1 cellular context compared by ENCODE assay signal in the genomic region with DNA sequence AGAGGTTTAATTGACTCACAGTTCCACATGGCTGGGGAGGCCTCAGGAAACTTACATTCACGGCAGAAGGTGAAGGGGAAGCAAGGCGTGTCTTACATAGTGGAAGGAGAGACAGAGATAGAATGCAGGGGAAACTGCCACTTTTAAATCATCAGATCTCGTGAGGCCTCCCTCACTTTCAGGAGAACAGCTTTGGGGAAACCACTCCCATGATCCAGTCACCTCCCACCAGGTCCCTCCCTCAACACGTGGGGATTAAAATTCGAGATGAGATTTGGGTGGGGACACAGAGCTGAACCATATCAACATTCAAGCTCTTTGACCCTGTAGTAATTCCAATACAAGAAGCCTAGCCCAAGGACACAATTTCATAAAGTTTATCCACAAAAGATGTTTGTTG.
TF ChIP-seq lines count a peak whose summit lies in the region.

No MANE protein-coding gene starts in this region.

TF ChIP-seq in HEK293, 187 proteins besides CTCF, POLR2A, EP300 and RAD21 (continued from another document):
- TF ChIP-seq, protein P1, sequence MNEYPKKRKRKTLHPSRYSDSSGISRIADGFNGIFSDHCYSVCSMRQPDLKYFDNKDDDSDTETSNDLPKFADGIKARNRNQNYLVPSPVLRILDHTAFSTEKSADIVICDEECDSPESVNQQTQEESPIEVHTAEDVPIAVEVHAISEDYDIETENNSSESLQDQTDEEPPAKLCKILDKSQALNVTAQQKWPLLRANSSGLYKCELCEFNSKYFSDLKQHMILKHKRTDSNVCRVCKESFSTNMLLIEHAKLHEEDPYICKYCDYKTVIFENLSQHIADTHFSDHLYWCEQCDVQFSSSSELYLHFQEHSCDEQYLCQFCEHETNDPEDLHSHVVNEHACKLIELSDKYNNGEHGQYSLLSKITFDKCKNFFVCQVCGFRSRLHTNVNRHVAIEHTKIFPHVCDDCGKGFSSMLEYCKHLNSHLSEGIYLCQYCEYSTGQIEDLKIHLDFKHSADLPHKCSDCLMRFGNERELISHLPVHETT (tag by site-specific recombination; IDR thresholded peaks at IDR 0.05), result no peak
- no peak for TF ChIP-seq ZBTB7A (tag by site-specific recombination; IDR thresholded peaks at IDR 0.05; ENCODE audit: low read depth)
TF ChIP-seq in HEK293: peak in this region for 2.
